Comparison of ENCODE assay signal across 1 cellular context in the genomic region with DNA sequence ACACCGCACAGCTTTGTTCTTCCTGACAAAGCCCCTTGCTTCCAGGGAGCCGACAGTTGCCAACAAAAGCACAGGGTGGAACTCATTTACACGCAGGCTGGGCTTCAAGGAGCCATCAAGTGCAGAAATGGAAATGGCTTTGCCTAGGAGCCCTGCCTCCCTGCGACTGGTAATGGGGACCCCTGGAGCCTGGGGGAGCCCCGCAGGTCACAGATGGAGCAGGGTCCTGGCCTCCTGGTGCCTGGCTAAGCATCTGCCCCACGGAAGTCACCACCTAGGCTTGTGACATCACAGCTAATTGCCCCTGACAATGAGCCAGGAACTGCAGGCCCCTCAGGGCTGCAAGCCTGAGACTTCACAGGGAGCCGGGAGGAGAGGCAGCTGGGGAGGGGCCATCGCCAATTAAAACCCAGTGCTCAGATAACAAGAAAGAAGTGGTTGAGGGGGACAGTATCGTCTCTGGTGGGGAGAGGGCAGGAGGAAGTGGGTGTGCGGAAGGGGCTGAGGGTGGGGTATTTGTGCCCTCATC.
TF ChIP-seq lines count a peak whose summit lies in the region.

No MANE protein-coding gene starts in this region.

TF ChIP-seq in HepG2, 621 proteins besides CTCF, POLR2A, EP300 and RAD21 (continued from another document):
- TF ChIP-seq ZMYM3 (CRISPR knock-in tag; IDR thresholded peaks at IDR 0.05): no peak
- TF ChIP-seq SCMH1 (CRISPR knock-in tag; IDR thresholded peaks at IDR 0.05; ENCODE audit: borderline replicate concordance): no peak
- TF ChIP-seq BORCS8-MEF2B (CRISPR knock-in tag; IDR thresholded peaks at IDR 0.05): no peak
- no peak for TF ChIP-seq ZNF224 (CRISPR knock-in tag; IDR thresholded peaks at IDR 0.05)
- TF ChIP-seq SKI (IDR thresholded peaks at IDR 0.05; ENCODE audit: partially characterized antibody): no peak
- TF ChIP-seq ZNF782 (CRISPR knock-in tag; IDR thresholded peaks at IDR 0.05; ENCODE audit: borderline replicate concordance): no peak
